33 cellular contexts compared by ENCODE assay signal in genomic region chr11:10544491-10545470, GRCh38. TPM values are rescaled to one million over a fixed set of nuclear protein-coding genes. Genes with fewer than 3 reads are reported as not detected.
DNase-seq lines count a peak whose midpoint lies in the region; ATAC-seq, FAIRE-seq and TF ChIP-seq lines count a peak whose summit lies in the region.
"Had no signal": no experiment of that assay in that cellular context is flagged by ENCODE, and none has a peak within 500 bp of the region (broad histone marks: within the 10 kb centered on the region; RNA-seq: fewer than 3 reads in every experiment).

No MANE protein-coding gene starts in this region.

- peaks cover 0 to 4% of the 10 kb centered on the region in 2 donors for H3K9me3 Mint-ChIP-seq in stimulated activated naive B cell treated with anti-CD40 and anti-IgM and Interleukin-4, amounts not matched to agents 10 μg/mL and 1 μg/mL and 100 μg/mL, for 72 hours
- H3K9me3 Mint-ChIP-seq in natural killer cell treated with Interleukin-12 subunit alpha and Interleukin-12 subunit beta and Interleukin-15 and Interleukin-18, amount 100 ng/mL, for 72 hours: no peaks in the 10 kb centered on the region
- H3K9me3 Mint-ChIP-seq: activated T-cell treated with anti-CD3 and anti-CD28 coated beads, Interleukin-2, amount 50 U/mL, for 72 hours; central memory CD8-positive, alpha-beta T cell; immature natural killer cell; stimulated activated naive CD8-positive, alpha-beta T cell treated with anti-CD3 and anti-CD28 coated beads, Interleukin-15, amount 100 ng/mL, for 72 hours; T-helper 2 cell treated with Interferon-gamma antibody and Interleukin-4, amounts not matched to agents 5 μg/mL and 100 μg/mL, for 36 hours had no signal

- H3K4me1 ChIP-seq in right atrium auricular region: peaks cover 0 to 12% of the 10 kb centered on the region in 2 donors
- H3K4me1 ChIP-seq: BE2C, uterus had no signal

- H3K27ac Mint-ChIP-seq in stimulated activated naive B cell treated with anti-CD40 and anti-IgM and Interleukin-4, amounts not matched to agents 10 μg/mL and 1 μg/mL and 100 μg/mL, for 72 hours: peak overlapping the region; percentile 76
- no peak overlapping the region for H3K27ac Mint-ChIP-seq in natural killer cell treated with Interleukin-12 subunit alpha and Interleukin-12 subunit beta and Interleukin-15 and Interleukin-18, amount 100 ng/mL, for 72 hours
- H3K27ac Mint-ChIP-seq: activated T-cell treated with anti-CD3 and anti-CD28 coated beads, Interleukin-2, amount 50 U/mL, for 72 hours; dendritic cell treated with granulocyte-macrophage colony-stimulating factor and Interleukin-4, amounts not matched to agents 40 ng/mL and 50 ng/mL, for 4 days; endodermal cell; immature natural killer cell; stimulated activated naive CD8-positive, alpha-beta T cell treated with anti-CD3 and anti-CD28 coated beads, Interleukin-15, amount 100 ng/mL, for 72 hours; T-helper 2 cell treated with Interferon-gamma antibody and Interleukin-4, amounts not matched to agents 5 μg/mL and 100 μg/mL, for 36 hours had no signal

- H3K4me1 Mint-ChIP-seq in stimulated activated naive B cell treated with anti-CD40 and anti-IgM and Interleukin-4, amounts not matched to agents 10 μg/mL and 1 μg/mL and 100 μg/mL, for 72 hours: peaks cover 3 to 38% of the 10 kb centered on the region in 2 donors
- H3K4me1 Mint-ChIP-seq in natural killer cell treated with Interleukin-12 subunit alpha and Interleukin-12 subunit beta and Interleukin-15 and Interleukin-18, amount 100 ng/mL, for 72 hours (ENCODE audit: low read depth in 2 of 2): peaks cover 10% of the 10 kb centered on the region in 2 donors
- H3K4me1 Mint-ChIP-seq: endodermal cell had no signal

- intact Hi-C loops in Right ventricle myocardium inferior (cut with DNase I): no loop called here

- H3K27me3 ChIP-seq in right atrium auricular region: no peaks in the 10 kb centered on the region
- H3K27me3 ChIP-seq in bronchial epithelial cell (ENCODE audit: control insufficient read depth, insufficient read depth, low read length): no peaks in the 10 kb centered on the region
- H3K27me3 ChIP-seq: BE2C, esophagus muscularis mucosa, foreskin keratinocyte, MG63, uterus had no signal

- no peak overlapping the region for H3K27ac ChIP-seq in right atrium auricular region
- H3K27ac ChIP-seq: A549, esophagus muscularis mucosa, foreskin keratinocyte, uterus had no signal

- H3K9me3 ChIP-seq in right atrium auricular region: no peaks in the 10 kb centered on the region
- H3K9me3 ChIP-seq: A549, BE2C, esophagus muscularis mucosa, MG63, SK-N-SH, uterus had no signal

- no peak overlapping the region for H3K4me3 ChIP-seq in right atrium auricular region
- H3K4me3 ChIP-seq in bronchial epithelial cell (ENCODE audit: low read depth, low read length): no peak overlapping the region
- H3K4me3 ChIP-seq: A549, esophagus muscularis mucosa, MG63, uterus had no signal

- peak; percentile 58 for FAIRE-seq in bronchial epithelial cell (lab: Jason Lieb, UNC)
- FAIRE-seq: A549, GM19239 had no signal

- ATAC-seq in Right ventricle myocardium inferior: no peak
- ATAC-seq in stimulated activated naive B cell treated with anti-CD40 and anti-IgM and Interleukin-4, amounts not matched to agents 10 μg/mL and 1 μg/mL and 100 μg/mL, for 72 hours (replicated peaks): peak in 1 of 2 donors; percentile 33
- no peak for ATAC-seq in natural killer cell treated with Interleukin-12 subunit alpha and Interleukin-12 subunit beta and Interleukin-15 and Interleukin-18, amount 100 ng/mL, for 72 hours
- ATAC-seq: A549; activated T-cell treated with anti-CD3 and anti-CD28 coated beads, Interleukin-2, amount 50 U/mL, for 72 hours; foreskin keratinocyte; stimulated activated naive CD8-positive, alpha-beta T cell treated with anti-CD3 and anti-CD28 coated beads, Interleukin-15, amount 100 ng/mL, for 72 hours had no signal

- no peaks in the 10 kb centered on the region for H3K27me3 Mint-ChIP-seq in stimulated activated naive B cell treated with anti-CD40 and anti-IgM and Interleukin-4, amounts not matched to agents 10 μg/mL and 1 μg/mL and 100 μg/mL, for 72 hours
- peaks cover 10 to 21% of the 10 kb centered on the region in 2 donors for H3K27me3 Mint-ChIP-seq in natural killer cell treated with Interleukin-12 subunit alpha and Interleukin-12 subunit beta and Interleukin-15 and Interleukin-18, amount 100 ng/mL, for 72 hours
- H3K27me3 Mint-ChIP-seq: dendritic cell treated with granulocyte-macrophage colony-stimulating factor and Interleukin-4, amounts not matched to agents 40 ng/mL and 50 ng/mL, for 4 days had no signal

- H3K36me3 Mint-ChIP-seq in stimulated activated naive B cell treated with anti-CD40 and anti-IgM and Interleukin-4, amounts not matched to agents 10 μg/mL and 1 μg/mL and 100 μg/mL, for 72 hours: peaks cover 4 to 6% of the 10 kb centered on the region in 2 donors
- H3K36me3 Mint-ChIP-seq in natural killer cell treated with Interleukin-12 subunit alpha and Interleukin-12 subunit beta and Interleukin-15 and Interleukin-18, amount 100 ng/mL, for 72 hours: no peaks in the 10 kb centered on the region
- H3K36me3 Mint-ChIP-seq: immature natural killer cell had no signal

- peak; percentile 42 for DNase-seq in Right ventricle myocardium inferior (ENCODE audit: missing footprints)
- DNase-seq in right atrium auricular region (ENCODE audit: low spot score): no peak
- peak; percentile 74 for DNase-seq in NAMALWA (ENCODE audit: low spot score)
- no peak for DNase-seq in bronchial epithelial cell (ENCODE audit: low read depth)
- DNase-seq in stimulated activated naive B cell treated with anti-CD40 and anti-IgM and Interleukin-4, amounts not matched to agents 10 μg/mL and 1 μg/mL and 100 μg/mL, for 72 hours: no peak
- DNase-seq in NCI-H345 treated with DMSO at 0.1 percent for 48 hours (lab: John Stamatoyannopoulos, UW; ENCODE audit: unreplicated experiment): no peak
- no peak for DNase-seq in natural killer cell treated with Interleukin-12 subunit alpha and Interleukin-12 subunit beta and Interleukin-15 and Interleukin-18, amount 100 ng/mL, for 72 hours (ENCODE audit: low spot score)
- no peak for DNase-seq in glomerular visceral epithelial cell (ENCODE audit: extremely low spot score)
- DNase-seq: activated naive CD4-positive, alpha-beta T cell; activated T-cell treated with anti-CD3 and anti-CD28 coated beads, Interleukin-2, amount 50 U/mL, for 72 hours; BE2C; endodermal cell; foreskin keratinocyte; GDM1; H7; hippocampal formation; immature natural killer cell; mesendoderm; MG63; NCI-H187 treated with DMSO at 0.1 percent for 48 hours; NCI-H2171 treated with DMSO at 0.1 percent for 48 hours; NCI-H524; occipital lobe; RPMI8226; SK-N-SH; stimulated activated naive CD8-positive, alpha-beta T cell treated with anti-CD3 and anti-CD28 coated beads, Interleukin-15, amount 100 ng/mL, for 72 hours; uterus had no signal

- H3K36me3 ChIP-seq in right atrium auricular region (no peaks in the 10 kb centered on the region), bronchial epithelial cell (ENCODE audit: control insufficient read depth, insufficient read depth, low read length) (no peaks in the 10 kb centered on the region)
- H3K36me3 ChIP-seq: BE2C, esophagus muscularis mucosa, MG63, uterus had no signal

- peak overlapping the region in 1 of 2 donors; percentile 4 for H3K4me3 Mint-ChIP-seq in stimulated activated naive B cell treated with anti-CD40 and anti-IgM and Interleukin-4, amounts not matched to agents 10 μg/mL and 1 μg/mL and 100 μg/mL, for 72 hours
- H3K4me3 Mint-ChIP-seq in natural killer cell treated with Interleukin-12 subunit alpha and Interleukin-12 subunit beta and Interleukin-15 and Interleukin-18, amount 100 ng/mL, for 72 hours: no peak overlapping the region
- H3K4me3 Mint-ChIP-seq: activated T-cell treated with anti-CD3 and anti-CD28 coated beads, Interleukin-2, amount 50 U/mL, for 72 hours; central memory CD8-positive, alpha-beta T cell; dendritic cell treated with granulocyte-macrophage colony-stimulating factor and Interleukin-4, amounts not matched to agents 40 ng/mL and 50 ng/mL, for 4 days; endodermal cell; immature natural killer cell; stimulated activated naive CD8-positive, alpha-beta T cell treated with anti-CD3 and anti-CD28 coated beads, Interleukin-15, amount 100 ng/mL, for 72 hours; T-helper 2 cell treated with Interferon-gamma antibody and Interleukin-4, amounts not matched to agents 5 μg/mL and 100 μg/mL, for 36 hours had no signal

- no peak for TF ChIP-seq CTCF in right atrium auricular region (IDR thresholded peaks at IDR 0.05)
- TF ChIP-seq CTCF in bronchial epithelial cell (IDR thresholded peaks at IDR 0.05; ENCODE audit: insufficient read depth, low read length, severe bottlenecking): no peak

RNA-seq across cellular contexts. Expression of gene RNF141, which starts 3.8 kb away (rescaled TPM):
- total RNA-seq in Right ventricle myocardium inferior (37.9 TPM), right atrium auricular region (10 to 100 TPM; 22.9 to 29.8 TPM), bronchial epithelial cell (71.9 and 103 TPM in 2 replicates)
- total RNA-seq in natural killer cell treated with Interleukin-12 subunit alpha and Interleukin-12 subunit beta and Interleukin-15 and Interleukin-18, amount 100 ng/mL, for 72 hours: 10 to 100 TPM in 1 of 2 donors, 1 to 10 TPM in 1; 9.5 to 12.7 TPM

RNA-seq across cellular contexts. Expression of gene LYVE1, which starts 23.7 kb away (rescaled TPM):
- total RNA-seq in Right ventricle myocardium inferior: 106 TPM
- 10 to 100 TPM; 15.9 to 45.0 TPM for total RNA-seq in right atrium auricular region
- total RNA-seq in bronchial epithelial cell: not detected in 2 replicates
- not detected for total RNA-seq in natural killer cell treated with Interleukin-12 subunit alpha and Interleukin-12 subunit beta and Interleukin-15 and Interleukin-18, amount 100 ng/mL, for 72 hours
- total RNA-seq: activated T-cell treated with anti-CD3 and anti-CD28 coated beads, Interleukin-2, amount 50 U/mL, for 72 hours; endodermal cell; foreskin keratinocyte had no signal

Comparison
In these comparisons a context has a peak if more than half of its experiments do, and no peak if none do; other contexts are left out.
1. DNase-seq: peak in Right ventricle myocardium inferior (single experiment) and NAMALWA (single experiment); none in right atrium auricular region (single experiment), bronchial epithelial cell (single experiment), stimulated activated naive B cell treated with anti-CD40 and anti-IgM and Interleukin-4, amounts not matched to agents 10 μg/mL and 1 μg/mL and 100 μg/mL, for 72 hours (single experiment), NCI-H345 treated with DMSO at 0.1 percent for 48 hours (single experiment), natural killer cell treated with Interleukin-12 subunit alpha and Interleukin-12 subunit beta and Interleukin-15 and Interleukin-18, amount 100 ng/mL, for 72 hours (single experiment) and glomerular visceral epithelial cell (single experiment).
2. RNA of gene LYVE1, which starts 23.7 kb away (total RNA-seq): 106 TPM in Right ventricle myocardium inferior (single experiment) and 15.9 to 45.0 TPM in right atrium auricular region; not detected in bronchial epithelial cell and not detected in natural killer cell treated with Interleukin-12 subunit alpha and Interleukin-12 subunit beta and Interleukin-15 and Interleukin-18, amount 100 ng/mL, for 72 hours; every median in the first group is over 10 times any median in the second.